8 cellular contexts compared by ENCODE assay signal in genomic region chr17:28726912-28727726, GRCh38. TPM values are rescaled to one million over a fixed set of nuclear protein-coding genes. Genes with fewer than 3 reads are reported as not detected.
DNase-seq lines count a peak whose midpoint lies in the region; ATAC-seq and TF ChIP-seq lines count a peak whose summit lies in the region.

No MANE protein-coding gene starts in this region.

- H3K4me3 ChIP-seq in GM12864 (ENCODE audit: low read depth, low read length) (peak overlapping the region; percentile 84), adrenal gland (peak overlapping the region in 2 of 4 donors; percentile 27 to 71), heart left ventricle (peak overlapping the region; percentile 49 to 90 (median 82)), upper lobe of right lung (peak overlapping the region; percentile 64)

- ATAC-seq in HG02642 (IDR thresholded peaks at IDR 0.05; ENCODE audit: poor library complexity, unreplicated experiment): peak; percentile 43
- peak; percentile 70 to 78 (median 73) for ATAC-seq in heart left ventricle
- peak; percentile 81 for ATAC-seq in upper lobe of right lung

- WGBS in adrenal gland, 4 donors: 1 to 2% (median 1%) methylated on average over 21 to 41 of the region's 41 CpGs
- 0 to 1% (median 1%) methylated on average over 32 to 41 of the region's 41 CpGs for WGBS in heart left ventricle, 4 donors

- H3K27me3 ChIP-seq in adrenal gland (no peaks in the 10 kb centered on the region), heart left ventricle (peaks cover 0 to 4% (median 0%) of the 10 kb centered on the region in 9 donors), upper lobe of right lung (no peaks in the 10 kb centered on the region)

- H3K9me3 ChIP-seq in adrenal gland (replicated peaks in 1 of 3): no peaks in the 10 kb centered on the region
- H3K9me3 ChIP-seq in heart left ventricle: no peaks in the 10 kb centered on the region
- H3K9me3 ChIP-seq in upper lobe of right lung: no peaks in the 10 kb centered on the region

- intact Hi-C loops in adrenal gland (cut with DNase I): no loop called here
- intact Hi-C loops in heart left ventricle (cut with DNase I): loop anchor here in 9 of 10 donors (1.0 to 10.0 kb wide), 9 partner anchors 23 to 568 kb away; partner anchors contain the start of genes PHF12 (in 2 of the 9) and NUFIP2 (in 1 of the 9)
- intact Hi-C loops in posterior cingulate gyrus (cut with DNase I): loop anchor here (1.0 to 5.0 kb wide), 3 partner anchors 23 to 226 kb away; no protein-coding TSS in a partner anchor
- intact Hi-C loops in upper lobe of right lung (cut with DNase I): no loop called here

- H3K27ac ChIP-seq in adrenal gland: peak overlapping the region; percentile 60 to 97 (median 83)
- peak overlapping the region in 11 of 12 donors; percentile 21 to 98 (median 94) for H3K27ac ChIP-seq in heart left ventricle
- H3K27ac ChIP-seq in upper lobe of right lung: peak overlapping the region; percentile 95

- DNase-seq in GM12864 (ENCODE audit: low read depth) (peak; percentile 81), NCI-H1417 (lab: John Stamatoyannopoulos, UW) (peak; percentile 92 to 97 (median 95)), SW480 (ENCODE audit: low spot score) (peak; percentile 96), adrenal gland (peak; percentile 92 to 97 (median 94)), heart left ventricle (peak; percentile 91 to 97 (median 92)), posterior cingulate gyrus (peak; percentile 89 to 99 (median 94)), upper lobe of right lung (peak; percentile 96)

- peak in 1 of 2 donors; percentile 45 for TF ChIP-seq POLR2A in adrenal gland (IDR thresholded peaks at IDR 0.05)
- peak in 1 of 2 donors; percentile 3 for TF ChIP-seq POLR2A in heart left ventricle (IDR thresholded peaks at IDR 0.05)

- H3K36me3 ChIP-seq in adrenal gland (replicated peaks in 1 of 2) (peaks cover 0 to 26% of the 10 kb centered on the region in 2 donors), heart left ventricle (peaks cover 0 to 31% (median 27%) of the 10 kb centered on the region in 9 donors), upper lobe of right lung (peaks cover 27% of the 10 kb centered on the region)

- TF ChIP-seq CTCF in GM12864 (IDR thresholded peaks at IDR 0.05; ENCODE audit: low read depth, low read length, missing control alignments): peak; percentile 99
- TF ChIP-seq CTCF in adrenal gland (IDR thresholded peaks at IDR 0.05): peak; percentile 99 to 100 (median 99)
- TF ChIP-seq CTCF in heart left ventricle (IDR thresholded peaks at IDR 0.05): peak in 11 of 12 donors; percentile 99 to 100 (median 99)
- peak; percentile 100 for TF ChIP-seq CTCF in upper lobe of right lung (IDR thresholded peaks at IDR 0.05)

- H3K4me1 ChIP-seq in adrenal gland (replicated peaks in 1 of 2): peaks cover 15 to 38% of the 10 kb centered on the region in 2 donors
- H3K4me1 ChIP-seq in heart left ventricle: peaks cover 0 to 49% (median 26%) of the 10 kb centered on the region in 12 donors
- H3K4me1 ChIP-seq in upper lobe of right lung: peaks cover 35% of the 10 kb centered on the region

RNA-seq across cellular contexts. Expression of gene TLCD1, which starts 1.1 kb away (rescaled TPM):
- total RNA-seq in adrenal gland: 10 to 100 TPM in 1 of 8 donors, 1 to 10 TPM in 6, under 1 TPM in 1; 0.52 to 12.6 (median 5.2) TPM
- polyA plus RNA-seq in adrenal gland: 10 to 100 TPM in 1 of 3 donors, 1 to 10 TPM in 2; 3.9 to 18.8 (median 6.8) TPM
- 1 to 10 TPM in 7 of 9 donors, under 1 TPM in 2; 0.52 to 4.8 (median 1.7) TPM for total RNA-seq in heart left ventricle
- polyA plus RNA-seq in heart left ventricle: 10 to 100 TPM in 1 of 2 donors, 1 to 10 TPM in 1; 2.5 to 11.7 TPM
- 16.2 TPM for total RNA-seq in upper lobe of right lung

RNA-seq across cellular contexts. Expression of gene NEK8, which starts 1.5 kb away (rescaled TPM):
- total RNA-seq in adrenal gland (10 to 100 TPM in 1 of 8 donors, 1 to 10 TPM in 6, under 1 TPM in 1; 0.54 to 11.9 (median 5.4) TPM), heart left ventricle (1 to 10 TPM in 5 of 9 donors, under 1 TPM in 4; 0.28 to 2.8 (median 1.2) TPM), upper lobe of right lung (8.4 TPM)
- polyA plus RNA-seq in adrenal gland (10 to 100 TPM in 1 of 3 donors, 1 to 10 TPM in 2; 6.0 to 10.8 (median 6.6) TPM), heart left ventricle (1 to 10 TPM; 1.0 to 1.1 TPM)

RNA-seq across cellular contexts. Expression of gene RPL23A, which starts 7.3 kb away (rescaled TPM):
- total RNA-seq in adrenal gland: 1,000 to 10,000 TPM in 4 of 8 donors, 100 to 1,000 TPM in 4; 135 to 1,266 (median 856) TPM
- polyA plus RNA-seq in adrenal gland: 100 to 1,000 TPM; 523 to 901 (median 672) TPM
- total RNA-seq in heart left ventricle: 1,000 to 10,000 TPM in 1 of 9 donors, 100 to 1,000 TPM in 8; 255 to 1,006 (median 869) TPM
- 1,000 to 10,000 TPM in 1 of 2 donors, 100 to 1,000 TPM in 1; 458 to 1,439 TPM for polyA plus RNA-seq in heart left ventricle
- total RNA-seq in upper lobe of right lung: 1,221 TPM

RNA-seq across cellular contexts. Expression of gene RAB34, which starts 9.5 kb away (rescaled TPM):
- 100 to 1,000 TPM; 121 to 332 (median 151) TPM for total RNA-seq in adrenal gland
- polyA plus RNA-seq in adrenal gland: 100 to 1,000 TPM; 114 to 195 (median 139) TPM
- total RNA-seq in heart left ventricle: 10 to 100 TPM; 11.5 to 31.7 (median 14.9) TPM
- polyA plus RNA-seq in heart left ventricle: 10 to 100 TPM; 17.7 to 25.1 TPM
- 63.5 TPM for total RNA-seq in upper lobe of right lung

RNA-seq across cellular contexts. Expression of gene PROCA1, which starts 15.4 kb away (rescaled TPM):
- total RNA-seq in adrenal gland (1 to 10 TPM in 3 of 8 donors, under 1 TPM in 4, not detected in 1; 0.61 to 3.2 (median 0.96) TPM), heart left ventricle (1 to 10 TPM in 6 of 9 donors, under 1 TPM in 3; 0.65 to 2.3 (median 1.0) TPM), upper lobe of right lung (3.3 TPM)
- polyA plus RNA-seq in adrenal gland (1 to 10 TPM in 2 of 3 donors, under 1 TPM in 1; 0.75 to 8.8 (median 3.8) TPM), heart left ventricle (1 to 10 TPM in 1 of 2 donors, under 1 TPM in 1; 0.64 to 2.6 TPM)

Comparison
In these comparisons a context has a peak if more than half of its experiments do, and no peak if none do; other contexts are left out.
1. intact Hi-C loops: an anchor here in heart left ventricle (1.0 to 10.0 kb wide) and posterior cingulate gyrus (1.0 to 5.0 kb wide); none called in adrenal gland and upper lobe of right lung.